In genomic region chr21:42258885-42259407, GRCh38 we compare ENCODE assay signal across 12 cellular contexts. TPM values are rescaled to one million over a fixed set of nuclear protein-coding genes. Genes with fewer than 3 reads are reported as not detected.
DNase-seq lines count a peak whose midpoint lies in the region; ATAC-seq and TF ChIP-seq lines count a peak whose summit lies in the region.
"Had no signal": no experiment of that assay in that cellular context is flagged by ENCODE, and none has a peak within 500 bp of the region (broad histone marks: within the 10 kb centered on the region; RNA-seq: fewer than 3 reads in every experiment).

No MANE protein-coding gene starts in this region.

- H3K9me3 Mint-ChIP-seq in CD8-positive, alpha-beta T cell = no peaks in the 10 kb centered on the region
- H3K9me3 Mint-ChIP-seq in activated T-cell treated with anti-CD3 and anti-CD28 coated beads, Interleukin-2, amount 50 U/mL, for 4 hours = no peaks in the 10 kb centered on the region
- no peaks in the 10 kb centered on the region for H3K9me3 Mint-ChIP-seq in MCF 10A (ENCODE audit: unreplicated experiment)
- H3K9me3 Mint-ChIP-seq in activated CD4-positive, alpha-beta T cell treated with anti-CD3 and anti-CD28 coated beads for 36 hours (ENCODE audit: low read depth) = no peaks in the 10 kb centered on the region

- peak overlapping the region; percentile 42 for H3K27ac Mint-ChIP-seq in CD8-positive, alpha-beta T cell
- H3K27ac Mint-ChIP-seq in MCF 10A (ENCODE audit: low read depth, unreplicated experiment) = no peak overlapping the region
- no peak overlapping the region for H3K27ac Mint-ChIP-seq in activated CD4-positive, alpha-beta T cell treated with anti-CD3 and anti-CD28 coated beads for 36 hours

- H3K36me3 ChIP-seq in CD8-positive, alpha-beta T cell (ENCODE audit: insufficient read depth, low read length) = no peaks in the 10 kb centered on the region
- H3K36me3 ChIP-seq in colonic mucosa = no peaks in the 10 kb centered on the region
- H3K36me3 ChIP-seq in parathyroid adenoma (ENCODE audit: control insufficient read depth, insufficient read depth, low read length) = no peaks in the 10 kb centered on the region
- H3K36me3 ChIP-seq: tibial nerve had no signal

- H2AFZ ChIP-seq in parathyroid adenoma = peak overlapping the region; percentile 72

- no peak overlapping the region for H3K4me3 ChIP-seq in CD8-positive, alpha-beta T cell (ENCODE audit: low read depth, low read length)
- no peak overlapping the region for H3K4me3 ChIP-seq in colonic mucosa
- H3K4me3 ChIP-seq in parathyroid adenoma (ENCODE audit: low read depth, low read length) = no peak overlapping the region
- H3K4me3 ChIP-seq: tibial nerve had no signal

- CTCF ChIA-PET in CD8-positive, alpha-beta T cell (lab: Charles Lee) = interaction anchor here (0.6 to 4.8 kb wide), 50 partner anchors 9 to 443 kb away, joined by 3 to 140 read pairs (median 4); partner anchors contain the start of gene ABCG1
- CTCF ChIA-PET in MCF 10A (lab: Yijun Ruan, JAX) = interaction anchor here (0.6 to 3.3 kb wide), 21 partner anchors 13 to 388 kb away, joined by 3 to 26 read pairs (median 5); no protein-coding TSS in a partner anchor
- CTCF ChIA-PET in activated CD4-positive, alpha-beta T cell treated with anti-CD3 and anti-CD28 coated beads for 36 hours (lab: Charles Lee) = interaction anchor here (0.6 to 3.0 kb wide), 53 partner anchors 10 to 574 kb away, joined by 3 to 93 read pairs (median 5); partner anchors contain the start of genes ABCG1 and TFF2

- H3K27ac ChIP-seq in CD8-positive, alpha-beta T cell (ENCODE audit: low read depth, low read length) = no peak overlapping the region
- no peak overlapping the region for H3K27ac ChIP-seq in colonic mucosa
- H3K27ac ChIP-seq in parathyroid adenoma = no peak overlapping the region
- H3K27ac ChIP-seq: C4-2B, epithelial cell of prostate, tibial nerve had no signal

- no peak for DNase-seq in CD8-positive, alpha-beta T cell
- DNase-seq in NCI-H1694 (lab: John Stamatoyannopoulos, UW) (peak; percentile 15), colonic mucosa (no peak), MCF 10A (ENCODE audit: unreplicated experiment) (no peak)
- no peak for DNase-seq in activated T-cell treated with anti-CD3 and anti-CD28 coated beads, Interleukin-2, amount 50 U/mL, for 4 hours
- no peak for DNase-seq in activated CD4-positive, alpha-beta T cell treated with anti-CD3 and anti-CD28 coated beads for 36 hours
- no peak for DNase-seq in activated T-cell treated with anti-CD3 and anti-CD28 coated beads, Interleukin-2, amount 50 U/mL, for 1 hour

- no peaks in the 10 kb centered on the region for H3K27me3 Mint-ChIP-seq in CD8-positive, alpha-beta T cell (ENCODE audit: low read depth)
- H3K27me3 Mint-ChIP-seq in activated T-cell treated with anti-CD3 and anti-CD28 coated beads, Interleukin-2, amount 50 U/mL, for 4 hours (ENCODE audit: low read depth) = no peaks in the 10 kb centered on the region
- H3K27me3 Mint-ChIP-seq in MCF 10A (ENCODE audit: insufficient read depth, unreplicated experiment) = no peaks in the 10 kb centered on the region
- no peaks in the 10 kb centered on the region for H3K27me3 Mint-ChIP-seq in activated CD4-positive, alpha-beta T cell treated with anti-CD3 and anti-CD28 coated beads for 36 hours

- H3K4me1 ChIP-seq in CD8-positive, alpha-beta T cell (ENCODE audit: insufficient read depth, low read length) = peaks cover 8% of the 10 kb centered on the region
- H3K4me1 ChIP-seq in colonic mucosa (no peaks in the 10 kb centered on the region), parathyroid adenoma (peaks cover 6% of the 10 kb centered on the region)

- peaks cover 9% of the 10 kb centered on the region for H3K36me3 Mint-ChIP-seq in CD8-positive, alpha-beta T cell
- no peaks in the 10 kb centered on the region for H3K36me3 Mint-ChIP-seq in activated T-cell treated with anti-CD3 and anti-CD28 coated beads, Interleukin-2, amount 50 U/mL, for 4 hours (ENCODE audit: insufficient read depth)
- H3K36me3 Mint-ChIP-seq in MCF 10A (ENCODE audit: insufficient read depth, unreplicated experiment) = no peaks in the 10 kb centered on the region
- no peaks in the 10 kb centered on the region for H3K36me3 Mint-ChIP-seq in activated CD4-positive, alpha-beta T cell treated with anti-CD3 and anti-CD28 coated beads for 36 hours (ENCODE audit: low read depth)

- no TSS peak for BruUV-seq in MCF 10A (replicated peaks; lab: Mats Ljungman, UMichigan)

- no peaks in the 10 kb centered on the region for H3K27me3 ChIP-seq in CD8-positive, alpha-beta T cell (ENCODE audit: insufficient read depth, low read length)
- H3K27me3 ChIP-seq in colonic mucosa (no peaks in the 10 kb centered on the region), parathyroid adenoma (ENCODE audit: control insufficient read depth, insufficient read depth, low read length) (no peaks in the 10 kb centered on the region)

- intact Hi-C loops in CD8-positive, alpha-beta T cell (cut with DNase I, micrococcal nuclease) = loop anchor here (1.0 to 2.0 kb wide), 5 partner anchors 20 to 114 kb away; no protein-coding TSS in a partner anchor
- intact Hi-C loops in colonic mucosa (cut with DNase I) (loop anchor here (1.0 to 5.0 kb wide), 2 partner anchors 95 to 112 kb away; no protein-coding TSS in a partner anchor), MCF 10A (cut with micrococcal nuclease) (loop anchor here (1.0 kb wide), 2 partner anchors 95 to 114 kb away; no protein-coding TSS in a partner anchor)
- intact Hi-C loops in activated CD4-positive, alpha-beta T cell treated with anti-CD3 and anti-CD28 coated beads for 36 hours (cut with DNase I, micrococcal nuclease) = loop anchor here (1.0 kb wide), 3 partner anchors 39 to 114 kb away; no protein-coding TSS in a partner anchor

- H3K4me1 Mint-ChIP-seq in CD8-positive, alpha-beta T cell (ENCODE audit: low read depth) = peaks cover 27% of the 10 kb centered on the region
- peaks cover 16% of the 10 kb centered on the region for H3K4me1 Mint-ChIP-seq in activated T-cell treated with anti-CD3 and anti-CD28 coated beads, Interleukin-2, amount 50 U/mL, for 4 hours (ENCODE audit: low read depth)
- H3K4me1 Mint-ChIP-seq in MCF 10A (ENCODE audit: insufficient read depth, unreplicated experiment) = peaks cover 14% of the 10 kb centered on the region
- peaks cover 13% of the 10 kb centered on the region for H3K4me1 Mint-ChIP-seq in activated CD4-positive, alpha-beta T cell treated with anti-CD3 and anti-CD28 coated beads for 36 hours

- no peak for ATAC-seq in CD8-positive, alpha-beta T cell
- ATAC-seq in activated T-cell treated with anti-CD3 and anti-CD28 coated beads, Interleukin-2, amount 50 U/mL, for 4 hours = no peak
- ATAC-seq in activated CD4-positive, alpha-beta T cell treated with anti-CD3 and anti-CD28 coated beads for 36 hours = no peak

- peak; percentile 32 for TF ChIP-seq CTCF in CD8-positive, alpha-beta T cell (IDR thresholded peaks at IDR 0.05)
- TF ChIP-seq CTCF in colonic mucosa (IDR thresholded peaks at IDR 0.05) (peak; percentile 19), parathyroid adenoma (IDR thresholded peaks at IDR 0.05) (no peak), MCF 10A (IDR thresholded peaks at IDR 0.05; ENCODE audit: unreplicated experiment) (no peak)

- H3K9ac ChIP-seq in colonic mucosa (ENCODE audit: low read depth in 2 of 2, low read length in 2 of 2) = no peak overlapping the region
- H3K9ac ChIP-seq in parathyroid adenoma = no peak overlapping the region

- H3K9me3 ChIP-seq in CD8-positive, alpha-beta T cell (ENCODE audit: low read length) = no peaks in the 10 kb centered on the region
- H3K9me3 ChIP-seq in colonic mucosa = no peaks in the 10 kb centered on the region
- no peaks in the 10 kb centered on the region for H3K9me3 ChIP-seq in parathyroid adenoma (ENCODE audit: control insufficient read depth, low read length)
- H3K9me3 ChIP-seq: tibial nerve had no signal

- peak overlapping the region; percentile 15 for H3K4me2 ChIP-seq in parathyroid adenoma (ENCODE audit: low read length)

- H3K79me2 ChIP-seq in parathyroid adenoma = peaks cover 5% of the 10 kb centered on the region

- POLR2A ChIA-PET in CD8-positive, alpha-beta T cell (lab: Charles Lee) = interaction anchor here (0.7 to 1.2 kb wide), 4 partner anchors 11 to 113 kb away, joined by 3 to 7 read pairs (median 4); no protein-coding TSS in a partner anchor
- POLR2A ChIA-PET in MCF 10A (lab: Yijun Ruan, JAX) = interaction anchor here (0.6 to 0.8 kb wide), 4 partner anchors 24 to 87 kb away, joined by 3 read pairs; no protein-coding TSS in a partner anchor
- POLR2A ChIA-PET in activated CD4-positive, alpha-beta T cell treated with anti-CD3 and anti-CD28 coated beads for 36 hours (lab: Charles Lee) = interaction anchor here (0.8 kb wide), 1 partner anchor 656 kb away, joined by 3 read pairs; no protein-coding TSS in a partner anchor

- H3K4me3 Mint-ChIP-seq in CD8-positive, alpha-beta T cell = no peak overlapping the region
- H3K4me3 Mint-ChIP-seq in activated T-cell treated with anti-CD3 and anti-CD28 coated beads, Interleukin-2, amount 50 U/mL, for 4 hours = no peak overlapping the region
- no peak overlapping the region for H3K4me3 Mint-ChIP-seq in MCF 10A (ENCODE audit: unreplicated experiment)
- no peak overlapping the region for H3K4me3 Mint-ChIP-seq in activated CD4-positive, alpha-beta T cell treated with anti-CD3 and anti-CD28 coated beads for 36 hours

RNA-seq across cellular contexts. Expression of gene ABCG1, which starts 40.0 kb away (rescaled TPM):
- 100 to 1,000 TPM; 119 to 123 TPM for total RNA-seq in CD8-positive, alpha-beta T cell
- total RNA-seq in colonic mucosa (10 to 100 TPM; 13.8 to 60.0 TPM), MCF 10A (2022) (25.5 and 28.7 TPM in 2 replicates)
- 1 to 10 TPM in 2 of 3 donors, under 1 TPM in 1; 0.79 to 1.8 (median 1.7) TPM for total RNA-seq in activated T-cell treated with anti-CD3 and anti-CD28 coated beads, Interleukin-2, amount 50 U/mL, for 4 hours
- total RNA-seq in activated CD4-positive, alpha-beta T cell treated with anti-CD3 and anti-CD28 coated beads for 36 hours = 10 to 100 TPM; 11.6 to 16.3 TPM

RNA-seq across cellular contexts. Expression of gene TFF3, which starts 56.3 kb away (rescaled TPM):
- total RNA-seq in CD8-positive, alpha-beta T cell = not detected
- total RNA-seq in colonic mucosa (1,000 to 10,000 TPM; 2,373 to 4,154 TPM), MCF 10A (2022) (not detected in 2 replicates)
- under 1 TPM in 2 of 3 donors, not detected in 1; 0.29 to 0.96 TPM for total RNA-seq in activated T-cell treated with anti-CD3 and anti-CD28 coated beads, Interleukin-2, amount 50 U/mL, for 4 hours
- not detected for total RNA-seq in activated CD4-positive, alpha-beta T cell treated with anti-CD3 and anti-CD28 coated beads for 36 hours
- total RNA-seq: G401 had no signal

Comparison
In these comparisons a context has a peak if more than half of its experiments do, and no peak if none do; other contexts are left out.
1. CTCF ChIP-seq: peak in CD8-positive, alpha-beta T cell (single experiment) and colonic mucosa (single experiment); none in parathyroid adenoma (single experiment) and MCF 10A (single experiment).
2. RNA of gene TFF3, which starts 56.3 kb away (total RNA-seq): 2,373 to 4,154 TPM in colonic mucosa; 0.29 to 0.96 TPM in activated T-cell treated with anti-CD3 and anti-CD28 coated beads, Interleukin-2, amount 50 U/mL, for 4 hours, not detected in CD8-positive, alpha-beta T cell, not detected in MCF 10A and not detected in activated CD4-positive, alpha-beta T cell treated with anti-CD3 and anti-CD28 coated beads for 36 hours; every median in the first group is over 1,000 times any median in the second.